Comparison of ENCODE assay signal across 1 cellular context in the genomic region with DNA sequence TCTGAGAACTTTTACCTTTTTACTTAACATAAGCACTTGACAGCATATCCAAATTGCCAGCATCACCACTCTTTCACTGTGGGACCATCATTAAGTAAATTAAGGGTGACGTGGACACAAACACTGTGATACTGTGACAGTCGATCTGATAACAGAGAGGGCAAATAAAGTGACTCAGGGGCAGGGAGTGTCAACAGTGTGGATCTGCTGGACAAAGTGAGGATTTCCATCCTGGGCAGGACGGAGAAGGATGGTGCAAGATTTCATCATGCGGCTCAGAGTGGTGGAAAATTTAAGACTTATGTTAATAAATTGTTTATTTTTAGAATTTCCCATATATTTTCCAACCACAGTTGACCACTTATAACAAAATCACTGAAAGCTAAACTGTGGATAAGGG.
TF ChIP-seq lines count a peak whose summit lies in the region.

No MANE protein-coding gene starts in this region.

TF ChIP-seq in IMR-90, 13 proteins besides CTCF, POLR2A, EP300 and RAD21 (continued from another document):
- TF ChIP-seq, protein P1, sequence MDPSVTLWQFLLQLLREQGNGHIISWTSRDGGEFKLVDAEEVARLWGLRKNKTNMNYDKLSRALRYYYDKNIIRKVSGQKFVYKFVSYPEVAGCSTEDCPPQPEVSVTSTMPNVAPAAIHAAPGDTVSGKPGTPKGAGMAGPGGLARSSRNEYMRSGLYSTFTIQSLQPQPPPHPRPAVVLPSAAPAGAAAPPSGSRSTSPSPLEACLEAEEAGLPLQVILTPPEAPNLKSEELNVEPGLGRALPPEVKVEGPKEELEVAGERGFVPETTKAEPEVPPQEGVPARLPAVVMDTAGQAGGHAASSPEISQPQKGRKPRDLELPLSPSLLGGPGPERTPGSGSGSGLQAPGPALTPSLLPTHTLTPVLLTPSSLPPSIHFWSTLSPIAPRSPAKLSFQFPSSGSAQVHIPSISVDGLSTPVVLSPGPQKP (IDR thresholded peaks at IDR 0.05; ENCODE audit: borderline replicate concordance, low read depth, low read length): no peak
- TF ChIP-seq RFX5 (IDR thresholded peaks at IDR 0.05; ENCODE audit: low read depth, low read length): no peak
